4 cellular contexts compared by ENCODE assay signal in genomic region chr22:47966316-47966715, GRCh38.
"Had no signal": no experiment of that assay in that cellular context is flagged by ENCODE, and none has a peak within 500 bp of the region (broad histone marks: within the 10 kb centered on the region; RNA-seq: fewer than 3 reads in every experiment).

No MANE protein-coding gene starts in this region.

- ATAC-seq: GM23338 had no signal

- H3K4me3 ChIP-seq: GM23338 had no signal

- H3K4me3 Mint-ChIP-seq: GM23338, H9 had no signal

- DNase-seq: H9, HCEC 1CT, IMR-90 had no signal

- H3K4me1 Mint-ChIP-seq: GM23338 had no signal

- H3K27ac Mint-ChIP-seq: GM23338, H9 had no signal
